ENCODE assay signal across 9 cellular contexts in the genomic region with DNA sequence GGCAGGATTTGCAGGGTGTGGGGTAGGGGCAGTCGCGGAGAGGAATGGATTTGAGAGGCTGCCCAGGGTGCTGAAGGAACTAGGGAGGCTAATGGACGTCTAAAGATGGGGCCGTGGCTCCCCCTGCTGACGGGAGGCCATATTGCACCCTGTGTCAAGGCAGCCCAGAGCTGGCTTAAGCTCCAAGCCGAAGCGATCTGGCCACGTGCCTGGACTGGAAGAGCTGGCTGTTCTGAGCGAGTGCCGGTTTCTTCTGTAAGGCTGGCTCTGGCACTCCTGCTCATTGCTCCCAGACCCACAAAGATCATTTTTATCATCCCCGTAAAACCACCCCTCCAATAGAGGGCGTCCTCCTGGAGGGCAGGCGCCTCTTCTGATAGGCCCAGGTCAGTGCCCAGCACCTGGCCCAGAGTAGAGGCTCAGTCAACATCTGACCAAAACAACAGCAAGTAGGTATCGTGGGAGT. TPM values are rescaled to one million over a fixed set of nuclear protein-coding genes. Genes with fewer than 3 reads are reported as not detected.
DNase-seq lines count a peak whose midpoint lies in the region; ATAC-seq, FAIRE-seq and TF ChIP-seq lines count a peak whose summit lies in the region.
"Had no signal": no experiment of that assay in that cellular context is flagged by ENCODE, and none has a peak within 500 bp of the region (broad histone marks: within the 10 kb centered on the region; RNA-seq: fewer than 3 reads in every experiment).

No MANE protein-coding gene starts in this region.

- no peaks in the 10 kb centered on the region for H3K36me3 ChIP-seq in left lung

- peak overlapping the region; percentile 54 for H3K4me3 Mint-ChIP-seq in chondrocyte (ENCODE audit: unreplicated experiment)

- no peak overlapping the region for H3K27ac Mint-ChIP-seq in chondrocyte (ENCODE audit: unreplicated experiment)

- peaks cover 10% of the 10 kb centered on the region for H3K9me3 Mint-ChIP-seq in chondrocyte (ENCODE audit: low read depth)

- intact Hi-C loops in left lung (cut with DNase I) = loop anchor here in 1 of 2 donors (10.0 kb wide), 1 partner anchor 113 kb away; no protein-coding TSS in a partner anchor

- H3K9me3 ChIP-seq in left lung = no peaks in the 10 kb centered on the region

- H3K4me1 Mint-ChIP-seq in chondrocyte (ENCODE audit: low read depth) = peaks cover 5% of the 10 kb centered on the region

- FAIRE-seq in D721Med (lab: Jason Lieb, UNC) = no peak
- FAIRE-seq: colon had no signal

- peaks cover 6 to 43% of the 10 kb centered on the region in 2 donors for H3K27me3 ChIP-seq in left lung

- peak; percentile 93 for ATAC-seq in left lung
- ATAC-seq in HG03439 (IDR thresholded peaks at IDR 0.05; ENCODE audit: unreplicated experiment) = no peak

- H3K27me3 Mint-ChIP-seq in chondrocyte (ENCODE audit: low read depth) = peaks cover 8% of the 10 kb centered on the region

- no peaks in the 10 kb centered on the region for H3K36me3 Mint-ChIP-seq in chondrocyte (ENCODE audit: low read depth)

- no peaks in the 10 kb centered on the region for H3K4me1 ChIP-seq in left lung

- TF ChIP-seq CTCF in D721Med (IDR thresholded peaks at IDR 0.05; ENCODE audit: insufficient read depth, missing control alignments) (peak; percentile 63), HFF-Myc (IDR thresholded peaks at IDR 0.05; ENCODE audit: low read depth, low read length, missing control alignments) (peak; percentile 71), chondrocyte (IDR thresholded peaks at IDR 0.05) (peak; percentile 84), left lung (IDR thresholded peaks at IDR 0.05) (peak; percentile 51 to 79)

- DNase-seq in D721Med (ENCODE audit: insufficient read length, low spot score) (peak; percentile 50), HFF-Myc (ENCODE audit: extremely low read depth, low read depth) (peak; percentile 40), NCI-H345 treated with DMSO at 0.1 percent for 48 hours (lab: John Stamatoyannopoulos, UW; ENCODE audit: unreplicated experiment) (peak; percentile 48), chondrocyte (ENCODE audit: low spot score) (peak; percentile 89), left lung (peak; percentile 77 to 87)
- DNase-seq in activated CD4-positive, alpha-beta T cell treated with anti-CD3 and anti-CD28 coated beads for 48 hours = peak; percentile 87
- peak; percentile 79 for DNase-seq in stimulated activated CD4-positive, alpha-beta T cell treated with anti-CD3 and anti-CD28 coated beads, Interleukin-4, amount 100 ng/mL, for 1 hour

- H3K4me3 ChIP-seq in HFF-Myc (replicated peaks; ENCODE audit: low read depth, low read length) (no peak overlapping the region), left lung (no peak overlapping the region)

- no peak overlapping the region for H3K27ac ChIP-seq in left lung

RNA-seq across cellular contexts. Expression of gene PNCK, which starts 5.6 kb away (rescaled TPM):
- total RNA-seq in chondrocyte (3.2 to 3.8 TPM (median 3.5 TPM) in 3 replicates), left lung (1 to 10 TPM in 1 of 2 donors, not detected in 1; 1.1 TPM)

RNA-seq across cellular contexts. Expression of gene SLC6A8, which starts 19.8 kb away (rescaled TPM):
- total RNA-seq in chondrocyte (47.6 to 71.1 TPM (median 70.6 TPM) in 3 replicates), left lung (10 to 100 TPM; 10.5 to 11.2 TPM)

RNA-seq across cellular contexts. Expression of gene DUSP9, which starts 21.0 kb away (rescaled TPM):
- total RNA-seq in chondrocyte (0.13 to 0.77 TPM in 2 of 3 replicates, not detected in the other), left lung (under 1 TPM in 1 of 2 donors, not detected in 1; 0.16 TPM)

RNA-seq across cellular contexts. Expression of gene BCAP31, which starts 56.2 kb away (rescaled TPM):
- total RNA-seq in chondrocyte (144 to 153 TPM (median 147 TPM) in 3 replicates), left lung (100 to 1,000 TPM; 218 to 243 TPM)

RNA-seq across cellular contexts. Expression of gene ABCD1, which starts 56.7 kb away (rescaled TPM):
- total RNA-seq in chondrocyte = 19.0 to 25.4 TPM (median 20.3 TPM) in 3 replicates
- total RNA-seq in left lung = 10 to 100 TPM; 14.2 to 18.5 TPM
